Comparison of ENCODE assay signal across 10 cellular contexts in the genomic region with DNA sequence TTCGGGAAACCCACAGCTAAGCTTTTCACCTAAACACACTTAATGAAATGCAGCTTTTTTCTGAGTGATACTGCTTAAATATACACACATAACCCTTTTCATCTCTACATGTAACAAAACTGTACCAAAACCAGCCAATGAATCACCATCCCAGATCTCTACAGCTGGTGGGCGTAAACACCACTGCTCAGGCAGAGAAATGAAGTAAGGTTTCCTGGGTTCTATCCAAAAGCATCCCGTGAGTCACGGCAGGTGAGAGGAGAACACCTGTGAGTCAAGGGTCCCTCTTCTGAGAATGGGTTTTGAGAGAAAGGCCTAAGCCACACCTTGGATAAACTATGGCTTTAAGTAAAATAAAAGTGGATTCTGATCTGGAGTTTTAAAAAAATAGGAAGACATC. TPM values are rescaled to one million over a fixed set of nuclear protein-coding genes. Genes with fewer than 3 reads are reported as not detected.
DNase-seq lines count a peak whose midpoint lies in the region; ATAC-seq and TF ChIP-seq lines count a peak whose summit lies in the region.
"Had no signal": no experiment of that assay in that cellular context is flagged by ENCODE, and none has a peak within 500 bp of the region (broad histone marks: within the 10 kb centered on the region; RNA-seq: fewer than 3 reads in every experiment).

No MANE protein-coding gene starts in this region.

- no peak overlapping the region for H3K4me2 ChIP-seq in OCI-LY7 (ENCODE audit: low read length)

- intact Hi-C loops in OCI-LY7 (cut with micrococcal nuclease; ENCODE audit: unreplicated experiment): no loop called here

- DNase-seq in DMS79 (lab: John Stamatoyannopoulos, UW) (peak; percentile 11), DMS79 treated with DMSO at 0.1 percent for 48 hours (lab: John Stamatoyannopoulos, UW) (no peak), activated T-cell treated with anti-CD3 and anti-CD28 coated beads for 4 hours (peak; percentile 42), kidney glomerular epithelial cell (lab: John Stamatoyannopoulos, UW) (peak; percentile 64), OCI-LY7 (ENCODE audit: low spot score) (no peak)
- DNase-seq in stimulated activated CD4-positive, alpha-beta T cell treated with anti-CD3 and anti-CD28 coated beads, TNF-alpha, amount 100 ng/mL, for 48 hours (ENCODE audit: low read depth in 3 of 3): peak; percentile 20 to 54 (median 31)
- DNase-seq: NCI-H2081 had no signal

- H3K9me3 ChIP-seq in OCI-LY7 (ENCODE audit: low read length): no peaks in the 10 kb centered on the region

- no peaks in the 10 kb centered on the region for H3K9me2 ChIP-seq in OCI-LY7 (ENCODE audit: insufficient read depth, low read length)

- BruUV-seq in OCI-LY7 (replicated peaks; lab: Mats Ljungman, UMichigan): no TSS peak

- no peak overlapping the region for H2AFZ ChIP-seq in OCI-LY7 (ENCODE audit: low read length)

- TF ChIP-seq CTCF in OCI-LY7 (conservative IDR thresholded peaks at IDR 0.05; ENCODE audit: low read length): no peak

- H3K27ac ChIP-seq in OCI-LY7 (ENCODE audit: low read depth, low read length, poor library complexity, severe bottlenecking): no peak overlapping the region
- H3K27ac ChIP-seq: 22Rv1 had no signal

- H4K20me1 ChIP-seq in OCI-LY7 (ENCODE audit: insufficient read depth, low read length): no peaks in the 10 kb centered on the region

- no peaks in the 10 kb centered on the region for H3K4me1 ChIP-seq in OCI-LY7 (ENCODE audit: insufficient read depth, low read length, poor library complexity, severe bottlenecking)

- no peaks in the 10 kb centered on the region for H3K36me3 ChIP-seq in OCI-LY7 (ENCODE audit: insufficient read depth, low read length)

- H3K79me2 ChIP-seq in OCI-LY7 (ENCODE audit: insufficient read depth, low read depth, low read length): no peaks in the 10 kb centered on the region

- H3K4me3 ChIP-seq in OCI-LY7 (ENCODE audit: low read depth, low read length, poor library complexity, severe bottlenecking): no peak overlapping the region

- CTCF ChIA-PET in OCI-LY7 (lab: Charles Lee; ENCODE audit: unreplicated experiment): no interaction called here

- ATAC-seq in HG02678 (IDR thresholded peaks at IDR 0.05; ENCODE audit: unreplicated experiment) (no peak), GM21717 (IDR thresholded peaks at IDR 0.05; ENCODE audit: unreplicated experiment) (no peak)

- POLR2A ChIA-PET in OCI-LY7 (lab: Charles Lee): interaction anchor here (0.6 kb wide), 1 partner anchor 445 kb away, joined by 3 read pairs; no protein-coding TSS in a partner anchor

RNA-seq across cellular contexts. Expression of a gene that starts 2.6 kb away (rescaled TPM):
- not detected in 2 replicates for total RNA-seq in OCI-LY7 (2014; rRNA removed; shearing (Covaris generic))
- total RNA-seq in OCI-LY7 (2022): not detected in 2 replicates

Comparison
In these comparisons a context has a peak if more than half of its experiments do, and no peak if none do; other contexts are left out.
1. DNase-seq: peak in DMS79 (single experiment), activated T-cell treated with anti-CD3 and anti-CD28 coated beads for 4 hours (single experiment), kidney glomerular epithelial cell (single experiment) and stimulated activated CD4-positive, alpha-beta T cell treated with anti-CD3 and anti-CD28 coated beads, TNF-alpha, amount 100 ng/mL, for 48 hours (3 of 3); none in DMS79 treated with DMSO at 0.1 percent for 48 hours (single experiment) and OCI-LY7 (single experiment).